Comparison of ENCODE assay signal across 1 cellular context in genomic region chr6:52598123-52598823, GRCh38.
TF ChIP-seq lines count a peak whose summit lies in the region.

No MANE protein-coding gene starts in this region.

TF ChIP-seq in K562, 482 proteins besides CTCF, POLR2A, EP300 and RAD21 (continued from another document and continues in another):
- TF ChIP-seq CHD7 (IDR thresholded peaks at IDR 0.05; ENCODE audit: low read depth, low read length), result no peak
- TF ChIP-seq TARDBP (IDR thresholded peaks at IDR 0.05), result no peak
- TF ChIP-seq TBP (optimal IDR thresholded peaks at IDR 0.05; ENCODE audit: low read depth, low read length), result peak; percentile 31
- TF ChIP-seq FOXM1 (IDR thresholded peaks at IDR 0.05; ENCODE audit: low read depth), result 0 out of 2 replicates have a peak, but pooled peaks have one; percentile 23
- TF ChIP-seq FOXM1 (CRISPR knock-in tag; IDR thresholded peaks at IDR 0.05; ENCODE audit: low read depth), result no peak
- TF ChIP-seq FUS (optimal IDR thresholded peaks at IDR 0.05; ENCODE audit: low read depth, low read length), result no peak
- no peak for TF ChIP-seq NR2F6 (CRISPR knock-in tag; IDR thresholded peaks at IDR 0.05)
- TF ChIP-seq ZNF146 (CRISPR knock-in tag; IDR thresholded peaks at IDR 0.05; ENCODE audit: unreplicated experiment), result no peak
- no peak for TF ChIP-seq DDX20 (tag; IDR thresholded peaks at IDR 0.05; ENCODE audit: low read depth)
- no peak for TF ChIP-seq SMARCC2 (IDR thresholded peaks at IDR 0.05; ENCODE audit: low read depth)
- no peak for TF ChIP-seq CCNT2 (IDR thresholded peaks at IDR 0.05; ENCODE audit: borderline replicate concordance, extremely low read depth, insufficient read length, low read depth, low read length)
- 0 out of 2 replicates have a peak, but pooled peaks have one; percentile 46 for TF ChIP-seq ZNF766 (CRISPR knock-in tag; conservative IDR thresholded peaks at IDR 0.05)
- TF ChIP-seq CHD2 (IDR thresholded peaks at IDR 0.05; ENCODE audit: low read depth, low read length), result no peak
- TF ChIP-seq FOXJ3 (CRISPR knock-in tag; IDR thresholded peaks at IDR 0.05), result no peak
- TF ChIP-seq ARID3B (CRISPR knock-in tag; IDR thresholded peaks at IDR 0.05; ENCODE audit: borderline replicate concordance), result no peak
- no peak for TF ChIP-seq U2AF1 (optimal IDR thresholded peaks at IDR 0.05; ENCODE audit: low read depth, low read length)
- TF ChIP-seq ZBTB43 (CRISPR knock-in tag; IDR thresholded peaks at IDR 0.05), result no peak
- peak; percentile 50; the same call in 1 of the 2 replicates for TF ChIP-seq ZNF431 (CRISPR knock-in tag; IDR thresholded peaks at IDR 0.05)
- TF ChIP-seq HIVEP1 (CRISPR knock-in tag; IDR thresholded peaks at IDR 0.05), result no peak
- no peak for TF ChIP-seq TRIM28 (IDR thresholded peaks at IDR 0.05)
- TF ChIP-seq STAT5A (IDR thresholded peaks at IDR 0.05; ENCODE audit: borderline replicate concordance, low read length), result no peak
- TF ChIP-seq ZNF24 (IDR thresholded peaks at IDR 0.05), result peak; percentile 58
- no peak for TF ChIP-seq KLF1 (tag; IDR thresholded peaks at IDR 0.05)
- TF ChIP-seq NCOA2 (IDR thresholded peaks at IDR 0.05; ENCODE audit: partially characterized antibody in 2 of 2), result peak in 1 of 2 experiments; percentile 45
- TF ChIP-seq UBTF (IDR thresholded peaks at IDR 0.05; ENCODE audit: borderline replicate concordance in 1 of 2, low read depth in 2 of 2, low read length in 2 of 2), result no peak
- TF ChIP-seq ZNF444 (CRISPR knock-in tag; IDR thresholded peaks at IDR 0.05), result no peak
- TF ChIP-seq, protein P1, sequence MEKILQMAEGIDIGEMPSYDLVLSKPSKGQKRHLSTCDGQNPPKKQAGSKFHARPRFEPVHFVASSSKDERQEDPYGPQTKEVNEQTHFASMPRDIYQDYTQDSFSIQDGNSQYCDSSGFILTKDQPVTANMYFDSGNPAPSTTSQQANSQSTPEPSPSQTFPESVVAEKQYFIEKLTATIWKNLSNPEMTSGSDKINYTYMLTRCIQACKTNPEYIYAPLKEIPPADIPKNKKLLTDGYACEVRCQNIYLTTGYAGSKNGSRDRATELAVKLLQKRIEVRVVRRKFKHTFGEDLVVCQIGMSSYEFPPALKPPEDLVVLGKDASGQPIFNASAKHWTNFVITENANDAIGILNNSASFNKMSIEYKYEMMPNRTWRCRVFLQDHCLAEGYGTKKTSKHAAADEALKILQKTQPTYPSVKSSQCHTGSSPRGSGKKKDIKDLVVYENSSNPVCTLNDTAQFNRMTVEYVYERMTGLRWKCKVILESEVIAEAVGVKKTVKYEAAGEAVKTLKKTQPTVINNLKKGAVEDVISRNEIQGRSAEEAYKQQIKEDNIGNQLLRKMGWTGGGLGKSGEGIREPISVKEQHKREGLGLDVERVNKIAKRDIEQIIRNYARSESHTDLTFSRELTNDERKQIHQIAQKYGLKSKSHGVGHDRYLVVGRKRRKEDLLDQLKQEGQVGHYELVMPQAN (IDR thresholded peaks at IDR 0.05; ENCODE audit: borderline replicate concordance), result no peak
- no peak for TF ChIP-seq NFIX (CRISPR knock-in tag; IDR thresholded peaks at IDR 0.05; ENCODE audit: low read depth)
- no peak for TF ChIP-seq CGGBP1 (CRISPR knock-in tag; IDR thresholded peaks at IDR 0.05)
- TF ChIP-seq RBM15 (IDR thresholded peaks at IDR 0.05; ENCODE audit: insufficient read depth, low read length), result no peak
- TF ChIP-seq, protein P2, sequence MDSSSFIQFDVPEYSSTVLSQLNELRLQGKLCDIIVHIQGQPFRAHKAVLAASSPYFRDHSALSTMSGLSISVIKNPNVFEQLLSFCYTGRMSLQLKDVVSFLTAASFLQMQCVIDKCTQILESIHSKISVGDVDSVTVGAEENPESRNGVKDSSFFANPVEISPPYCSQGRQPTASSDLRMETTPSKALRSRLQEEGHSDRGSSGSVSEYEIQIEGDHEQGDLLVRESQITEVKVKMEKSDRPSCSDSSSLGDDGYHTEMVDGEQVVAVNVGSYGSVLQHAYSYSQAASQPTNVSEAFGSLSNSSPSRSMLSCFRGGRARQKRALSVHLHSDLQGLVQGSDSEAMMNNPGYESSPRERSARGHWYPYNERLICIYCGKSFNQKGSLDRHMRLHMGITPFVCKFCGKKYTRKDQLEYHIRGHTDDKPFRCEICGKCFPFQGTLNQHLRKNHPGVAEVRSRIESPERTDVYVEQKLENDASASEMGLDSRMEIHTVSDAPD (CRISPR knock-in tag; IDR thresholded peaks at IDR 0.05), result no peak
- no peak for TF ChIP-seq SETDB1 (IDR thresholded peaks at IDR 0.05; ENCODE audit: low read length)
- no peak for TF ChIP-seq HNRNPK (IDR thresholded peaks at IDR 0.05; ENCODE audit: low read depth, low read length, poor library complexity, severe bottlenecking)
- no peak for TF ChIP-seq NEUROD1 (IDR thresholded peaks at IDR 0.05; ENCODE audit: borderline replicate concordance, low read depth, low read length, partially characterized antibody)
- TF ChIP-seq HNRNPH1 (optimal IDR thresholded peaks at IDR 0.05; ENCODE audit: low read depth, low read length), result no peak
- TF ChIP-seq SMAD2 (IDR thresholded peaks at IDR 0.05; ENCODE audit: low read depth, low read length), result no peak
- no peak for TF ChIP-seq PHTF2 (CRISPR knock-in tag; IDR thresholded peaks at IDR 0.05)
- no peak for TF ChIP-seq MTA3 (IDR thresholded peaks at IDR 0.05; ENCODE audit: borderline replicate concordance)
- TF ChIP-seq POLR2H (tag; IDR thresholded peaks at IDR 0.05; ENCODE audit: low read depth), result no peak
- TF ChIP-seq ZNF232 (CRISPR knock-in tag; IDR thresholded peaks at IDR 0.05), result no peak
- TF ChIP-seq, protein P3, sequence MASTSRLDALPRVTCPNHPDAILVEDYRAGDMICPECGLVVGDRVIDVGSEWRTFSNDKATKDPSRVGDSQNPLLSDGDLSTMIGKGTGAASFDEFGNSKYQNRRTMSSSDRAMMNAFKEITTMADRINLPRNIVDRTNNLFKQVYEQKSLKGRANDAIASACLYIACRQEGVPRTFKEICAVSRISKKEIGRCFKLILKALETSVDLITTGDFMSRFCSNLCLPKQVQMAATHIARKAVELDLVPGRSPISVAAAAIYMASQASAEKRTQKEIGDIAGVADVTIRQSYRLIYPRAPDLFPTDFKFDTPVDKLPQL (IDR thresholded peaks at IDR 0.05; ENCODE audit: extremely low read depth, insufficient read length), result no peak
